ENCODE assay signal across 9 cellular contexts in the genomic region with DNA sequence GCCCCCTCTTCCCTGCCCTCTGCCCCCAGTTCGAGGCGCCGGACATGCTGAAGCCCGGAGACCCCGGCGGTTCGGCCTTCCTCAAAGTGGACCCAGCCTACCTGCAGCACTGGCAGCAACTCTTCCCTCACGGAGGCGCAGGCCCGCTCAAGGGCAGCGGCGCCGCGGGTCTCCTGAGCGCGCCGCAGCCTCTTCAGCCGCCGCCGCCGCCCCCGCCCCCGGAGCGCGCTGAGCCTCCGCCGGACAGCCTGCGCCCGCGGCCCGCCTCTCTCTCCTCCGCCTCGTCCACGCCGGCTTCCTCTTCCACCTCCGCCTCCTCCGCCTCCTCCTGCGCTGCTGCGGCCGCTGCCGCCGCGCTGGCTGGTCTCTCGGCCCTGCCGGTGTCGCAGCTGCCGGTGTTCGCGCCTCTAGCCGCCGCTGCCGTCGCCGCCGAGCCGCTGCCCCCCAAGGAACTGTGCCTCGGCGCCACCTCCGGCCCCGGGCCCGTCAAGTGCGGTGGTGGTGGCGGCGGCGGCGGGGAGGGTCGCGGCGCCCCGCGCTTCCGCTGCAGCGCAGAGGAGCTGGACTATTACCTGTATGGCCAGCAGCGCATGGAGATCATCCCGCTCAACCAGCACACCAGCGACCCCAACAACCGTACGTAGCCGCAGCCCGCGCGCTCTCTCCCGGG. TPM values are rescaled to one million over a fixed set of nuclear protein-coding genes. Genes with fewer than 3 reads are reported as not detected.
A peak's percentile ranks its signal among the peaks of the same experiment; 100 is the strongest.
DNase-seq lines count a peak whose midpoint lies in the region; ATAC-seq and TF ChIP-seq lines count a peak whose summit lies in the region.
"Had no signal": no experiment of that assay in that cellular context is flagged by ENCODE, and none has a peak within 500 bp of the region (broad histone marks: within the 10 kb centered on the region; RNA-seq: fewer than 3 reads in every experiment).

No MANE protein-coding gene starts in this region.

- H3K4me3 ChIP-seq in endodermal cell (ENCODE audit: low read length) = peak overlapping the region; percentile 81

- peaks cover 94% of the 10 kb centered on the region for H3K27me3 Mint-ChIP-seq in endodermal cell (ENCODE audit: insufficient read depth)
- peaks cover 100% of the 10 kb centered on the region for H3K27me3 Mint-ChIP-seq in nephron progenitor cell (ENCODE audit: low read depth, poor library complexity)

- ATAC-seq in GM18909 (IDR thresholded peaks at IDR 0.05; ENCODE audit: poor library complexity, unreplicated experiment) = peak; percentile 42
- no peak for ATAC-seq in GM19452 (IDR thresholded peaks at IDR 0.05; ENCODE audit: unreplicated experiment)

- no peaks in the 10 kb centered on the region for H3K9me3 ChIP-seq in endodermal cell (ENCODE audit: control insufficient read depth, low read length)

- H3K4me1 Mint-ChIP-seq in endodermal cell (peaks cover 40% of the 10 kb centered on the region), nephron progenitor cell (peaks cover 77% of the 10 kb centered on the region)

- no peaks in the 10 kb centered on the region for H3K36me3 Mint-ChIP-seq in endodermal cell (ENCODE audit: low read depth)
- H3K36me3 Mint-ChIP-seq in nephron progenitor cell (ENCODE audit: low read depth) = no peaks in the 10 kb centered on the region

- H3K27me3 ChIP-seq in endodermal cell (ENCODE audit: control insufficient read depth, insufficient read depth, low read length, poor library complexity, severe bottlenecking) = peaks cover 99% of the 10 kb centered on the region

- H3K4me3 Mint-ChIP-seq in endodermal cell (peak overlapping the region; percentile 59), nephron progenitor cell (peak overlapping the region; percentile 75)

- TF ChIP-seq CTCF in endodermal cell (conservative IDR thresholded peaks at IDR 0.05) = no peak
- TF ChIP-seq CTCF in nephron progenitor cell (IDR thresholded peaks at IDR 0.05) = no peak

- 0% methylated on average over 83 of the region's 83 CpGs; no CpG with 5 or more reads in 1 of the 2 experiments for WGBS in endodermal cell (ENCODE audit: insufficient coverage in 1 of 2, insufficient read length in 1 of 2), 2 experiments

- H3K9ac ChIP-seq in endodermal cell (ENCODE audit: extremely low read depth, low read length, poor library complexity, severe bottlenecking) = no peak overlapping the region

- no peak overlapping the region for H3K27ac ChIP-seq in endodermal cell (ENCODE audit: low read depth, low read length)

- DNase-seq in NCI-H1105 (lab: John Stamatoyannopoulos, UW) = peak; percentile 7
- peak; percentile 86 for DNase-seq in endodermal cell
- peak; percentile 75 for DNase-seq in nephron progenitor cell
- no peak for DNase-seq in foreskin melanocyte
- no peak for DNase-seq in KG1 (lab: John Stamatoyannopoulos, UW)
- DNase-seq in inferior parietal cortex (ENCODE audit: extremely low spot score) = no peak

- H3K27ac Mint-ChIP-seq in endodermal cell (no peak overlapping the region), nephron progenitor cell (no peak overlapping the region)

- H3K36me3 ChIP-seq in endodermal cell (ENCODE audit: control insufficient read depth, insufficient read depth, low read length) = no peaks in the 10 kb centered on the region

- H3K9me3 Mint-ChIP-seq in endodermal cell (no peaks in the 10 kb centered on the region), nephron progenitor cell (no peaks in the 10 kb centered on the region)

- peaks cover 21% of the 10 kb centered on the region for H3K4me1 ChIP-seq in endodermal cell (ENCODE audit: control insufficient read depth, insufficient read depth, low read length)

RNA-seq across cellular contexts. Expression of a gene that starts 1.1 kb away (rescaled TPM):
- total RNA-seq in endodermal cell = under 1 TPM; 0.13 to 0.66 TPM
- 0.43 TPM for polyA plus RNA-seq in endodermal cell (2013, experiment 1 of 2)
- 0.33 TPM for polyA plus RNA-seq in endodermal cell (2013, experiment 2 of 2)
- total RNA-seq: T-helper 1 cell treated with Interleukin-12 subunit alpha and Interleukin-12 subunit beta and Interleukin-4 antibody, amounts not matched to agents 30 ng/mL and 1 ng/mL, for 36 hours had no signal

RNA-seq across cellular contexts. Expression of a gene that starts 53.6 kb away (rescaled TPM):
- 10 to 100 TPM; 25.7 to 36.4 TPM for total RNA-seq in endodermal cell
- polyA plus RNA-seq in endodermal cell (2013, experiment 1 of 2) = 7.3 TPM
- polyA plus RNA-seq in endodermal cell (2013, experiment 2 of 2) = 8.8 TPM
- total RNA-seq: T-helper 1 cell treated with Interleukin-12 subunit alpha and Interleukin-12 subunit beta and Interleukin-4 antibody, amounts not matched to agents 30 ng/mL and 1 ng/mL, for 36 hours had no signal

Comparison
In these comparisons a context has a peak if more than half of its experiments do, and no peak if none do; other contexts are left out.
1. DNase-seq: peak in NCI-H1105 (single experiment), endodermal cell (single experiment) and nephron progenitor cell (single experiment); none in foreskin melanocyte (single experiment), KG1 (single experiment) and inferior parietal cortex (single experiment).